1 cellular context compared by ENCODE assay signal in the genomic region with DNA sequence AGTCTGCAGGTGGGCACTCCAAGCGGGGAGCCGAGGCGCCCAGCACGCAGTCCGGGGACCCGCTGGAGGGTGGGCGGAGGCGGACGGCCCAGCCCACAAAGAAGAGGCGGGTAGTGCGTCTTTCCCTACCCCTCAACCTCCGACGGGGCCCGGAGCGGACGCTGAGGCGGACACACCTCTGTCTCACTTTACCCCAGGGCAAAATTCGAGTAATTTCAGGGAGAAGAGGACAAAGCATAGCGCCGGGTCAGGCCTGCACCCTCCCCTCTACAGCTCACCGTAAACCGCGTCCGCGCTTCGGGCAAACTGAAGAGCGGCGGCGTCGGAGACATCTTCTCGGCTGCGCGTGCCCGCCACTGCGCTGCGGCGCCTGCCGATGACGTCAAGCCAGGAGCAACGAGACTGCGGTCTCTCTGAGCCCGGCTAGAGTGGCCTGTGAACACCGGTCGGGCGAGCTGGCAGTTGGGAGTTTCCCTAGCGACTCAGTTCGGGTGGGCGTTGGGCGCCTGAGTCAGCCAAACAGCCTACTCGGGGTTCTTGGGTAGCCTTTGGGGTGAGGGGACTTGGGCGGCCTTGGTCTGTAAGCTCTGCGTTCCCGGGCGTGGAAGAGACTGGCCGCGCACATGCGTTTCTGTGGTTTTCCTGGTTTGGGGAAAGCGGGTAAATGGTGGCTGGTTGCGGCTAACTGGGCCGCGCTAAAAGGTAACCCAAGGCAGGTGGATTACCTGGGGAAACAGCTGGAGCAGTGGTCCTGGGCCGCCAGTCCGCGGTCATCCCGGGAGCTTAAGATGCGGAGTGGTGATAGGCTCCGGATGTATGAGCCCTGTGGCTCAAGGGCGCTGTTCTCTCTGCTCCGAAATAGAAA.
TF ChIP-seq lines count a peak whose summit lies in the region.

A gene with protein sequence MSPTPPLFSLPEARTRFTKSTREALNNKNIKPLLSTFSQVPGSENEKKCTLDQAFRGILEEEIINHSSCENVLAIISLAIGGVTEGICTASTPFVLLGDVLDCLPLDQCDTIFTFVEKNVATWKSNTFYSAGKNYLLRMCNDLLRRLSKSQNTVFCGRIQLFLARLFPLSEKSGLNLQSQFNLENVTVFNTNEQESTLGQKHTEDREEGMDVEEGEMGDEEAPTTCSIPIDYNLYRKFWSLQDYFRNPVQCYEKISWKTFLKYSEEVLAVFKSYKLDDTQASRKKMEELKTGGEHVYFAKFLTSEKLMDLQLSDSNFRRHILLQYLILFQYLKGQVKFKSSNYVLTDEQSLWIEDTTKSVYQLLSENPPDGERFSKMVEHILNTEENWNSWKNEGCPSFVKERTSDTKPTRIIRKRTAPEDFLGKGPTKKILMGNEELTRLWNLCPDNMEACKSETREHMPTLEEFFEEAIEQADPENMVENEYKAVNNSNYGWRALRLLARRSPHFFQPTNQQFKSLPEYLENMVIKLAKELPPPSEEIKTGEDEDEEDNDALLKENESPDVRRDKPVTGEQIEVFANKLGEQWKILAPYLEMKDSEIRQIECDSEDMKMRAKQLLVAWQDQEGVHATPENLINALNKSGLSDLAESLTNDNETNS (minus strand): TSS at position 360 of the 865 bp plus-strand sequence. CDS start 28 bp downstream, at position 332.

TF ChIP-seq in K562, 482 proteins besides CTCF, POLR2A, EP300 and RAD21 (continued from another document and continues in another):
- TF ChIP-seq, protein P1, sequence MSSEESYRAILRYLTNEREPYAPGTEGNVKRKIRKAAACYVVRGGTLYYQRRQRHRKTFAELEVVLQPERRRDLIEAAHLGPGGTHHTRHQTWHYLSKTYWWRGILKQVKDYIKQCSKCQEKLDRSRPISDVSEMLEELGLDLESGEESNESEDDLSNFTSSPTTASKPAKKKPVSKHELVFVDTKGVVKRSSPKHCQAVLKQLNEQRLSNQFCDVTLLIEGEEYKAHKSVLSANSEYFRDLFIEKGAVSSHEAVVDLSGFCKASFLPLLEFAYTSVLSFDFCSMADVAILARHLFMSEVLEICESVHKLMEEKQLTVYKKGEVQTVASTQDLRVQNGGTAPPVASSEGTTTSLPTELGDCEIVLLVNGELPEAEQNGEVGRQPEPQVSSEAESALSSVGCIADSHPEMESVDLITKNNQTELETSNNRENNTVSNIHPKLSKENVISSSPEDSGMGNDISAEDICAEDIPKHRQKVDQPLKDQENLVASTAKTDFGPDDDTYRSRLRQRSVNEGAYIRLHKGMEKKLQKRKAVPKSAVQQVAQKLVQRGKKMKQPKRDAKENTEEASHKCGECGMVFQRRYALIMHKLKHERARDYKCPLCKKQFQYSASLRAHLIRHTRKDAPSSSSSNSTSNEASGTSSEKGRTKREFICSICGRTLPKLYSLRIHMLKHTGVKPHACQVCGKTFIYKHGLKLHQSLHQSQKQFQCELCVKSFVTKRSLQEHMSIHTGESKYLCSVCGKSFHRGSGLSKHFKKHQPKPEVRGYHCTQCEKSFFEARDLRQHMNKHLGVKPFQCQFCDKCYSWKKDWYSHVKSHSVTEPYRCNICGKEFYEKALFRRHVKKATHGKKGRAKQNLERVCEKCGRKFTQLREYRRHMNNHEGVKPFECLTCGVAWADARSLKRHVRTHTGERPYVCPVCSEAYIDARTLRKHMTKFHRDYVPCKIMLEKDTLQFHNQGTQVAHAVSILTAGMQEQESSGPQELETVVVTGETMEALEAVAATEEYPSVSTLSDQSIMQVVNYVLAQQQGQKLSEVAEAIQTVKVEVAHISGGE (CRISPR knock-in tag; IDR thresholded peaks at IDR 0.05) = no peak
- TF ChIP-seq RBM39 (optimal IDR thresholded peaks at IDR 0.05; ENCODE audit: low read depth, low read length) (no peak), SMC3 (conservative IDR thresholded peaks at IDR 0.05; ENCODE audit: insufficient read depth, low read depth, low read length) (0 out of 2 replicates have a peak, but pooled peaks have one; percentile 13), E2F3 (CRISPR knock-in tag; IDR thresholded peaks at IDR 0.05) (peak; percentile 74), IFI16 (CRISPR knock-in tag; IDR thresholded peaks at IDR 0.05) (no peak), BDP1 (IDR thresholded peaks at IDR 0.05; ENCODE audit: insufficient read depth, insufficient read length) (no peak), ELF1 (tag; IDR thresholded peaks at IDR 0.05) (no peak), ZNF121 (CRISPR knock-in tag; conservative IDR thresholded peaks at IDR 0.05) (no peak), FIP1L1 (IDR thresholded peaks at IDR 0.05; ENCODE audit: low read depth, low read length, poor library complexity, severe bottlenecking) (peak; percentile 81), RBBP5 (IDR thresholded peaks at IDR 0.05; ENCODE audit: borderline replicate concordance, insufficient read depth, low read length, poor library complexity, severe bottlenecking) (peak; percentile 100), NR4A1 (CRISPR knock-in tag; IDR thresholded peaks at IDR 0.05) (peak; percentile 32; the same call in 1 of the 2 replicates), NR4A1 (tag; IDR thresholded peaks at IDR 0.05) (0 out of 2 replicates have a peak, but pooled peaks have one; percentile 22), XRCC4 (IDR thresholded peaks at IDR 0.05; ENCODE audit: extremely low read depth, insufficient read depth, insufficient read length) (no peak), DDX20 (tag; IDR thresholded peaks at IDR 0.05; ENCODE audit: low read depth) (no peak), SP1 (CRISPR knock-in tag; IDR thresholded peaks at IDR 0.05) (peak; percentile 94), ZNF583 (CRISPR knock-in tag; IDR thresholded peaks at IDR 0.05) (peak; percentile 65), ZNF695 (CRISPR knock-in tag; IDR thresholded peaks at IDR 0.05) (no peak), HDAC6 (IDR thresholded peaks at IDR 0.05; ENCODE audit: low read depth, low read length) (no peak), TEAD4 (IDR thresholded peaks at IDR 0.05; ENCODE audit: low read length) (no peak; the same call in none of the 2 replicates), TEAD4 (CRISPR knock-in tag; IDR thresholded peaks at IDR 0.05; ENCODE audit: borderline replicate concordance) (0 out of 2 replicates have a peak, but pooled peaks have one; percentile 18), ADNP (tag; IDR thresholded peaks at IDR 0.05) (no peak), EZH2 (IDR thresholded peaks at IDR 0.05; ENCODE audit: borderline replicate concordance, low read depth, low read length) (no peak), NFE2 (IDR thresholded peaks at IDR 0.05; ENCODE audit: low read depth) (peak; percentile 53), ZNF561 (CRISPR knock-in tag; conservative IDR thresholded peaks at IDR 0.05) (no peak), DNMT1 (IDR thresholded peaks at IDR 0.05) (no peak), SMAD2 (IDR thresholded peaks at IDR 0.05; ENCODE audit: low read depth, low read length) (no peak), SIRT6 (IDR thresholded peaks at IDR 0.05; ENCODE audit: low read depth, low read length) (no peak), TAF15 (IDR thresholded peaks at IDR 0.05; ENCODE audit: low read depth, low read length) (no peak), PHF21A (IDR thresholded peaks at IDR 0.05; ENCODE audit: borderline replicate concordance, low read depth) (peak; percentile 36; the same call in 1 of the 2 replicates), RFX5 (IDR thresholded peaks at IDR 0.05; ENCODE audit: low read depth, low read length) (peak; percentile 49; the same call in 1 of the 2 replicates)
- TF ChIP-seq, protein P2, sequence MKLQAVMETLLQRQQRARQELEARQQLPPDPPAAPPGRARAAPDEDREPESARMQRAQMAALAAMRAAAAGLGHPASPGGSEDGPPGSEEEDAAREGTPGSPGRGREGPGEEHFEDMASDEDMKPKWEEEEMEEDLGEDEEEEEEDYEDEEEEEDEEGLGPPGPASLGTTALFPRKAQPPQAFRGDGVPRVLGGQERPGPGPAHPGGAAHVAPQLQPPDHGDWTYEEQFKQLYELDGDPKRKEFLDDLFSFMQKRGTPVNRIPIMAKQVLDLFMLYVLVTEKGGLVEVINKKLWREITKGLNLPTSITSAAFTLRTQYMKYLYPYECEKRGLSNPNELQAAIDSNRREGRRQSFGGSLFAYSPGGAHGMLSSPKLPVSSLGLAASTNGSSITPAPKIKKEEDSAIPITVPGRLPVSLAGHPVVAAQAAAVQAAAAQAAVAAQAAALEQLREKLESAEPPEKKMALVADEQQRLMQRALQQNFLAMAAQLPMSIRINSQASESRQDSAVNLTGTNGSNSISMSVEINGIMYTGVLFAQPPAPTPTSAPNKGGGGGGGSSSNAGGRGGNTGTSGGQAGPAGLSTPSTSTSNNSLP (IDR thresholded peaks at IDR 0.05; ENCODE audit: borderline replicate concordance, low read depth, low read length) = no peak
- TF ChIP-seq, protein P3, sequence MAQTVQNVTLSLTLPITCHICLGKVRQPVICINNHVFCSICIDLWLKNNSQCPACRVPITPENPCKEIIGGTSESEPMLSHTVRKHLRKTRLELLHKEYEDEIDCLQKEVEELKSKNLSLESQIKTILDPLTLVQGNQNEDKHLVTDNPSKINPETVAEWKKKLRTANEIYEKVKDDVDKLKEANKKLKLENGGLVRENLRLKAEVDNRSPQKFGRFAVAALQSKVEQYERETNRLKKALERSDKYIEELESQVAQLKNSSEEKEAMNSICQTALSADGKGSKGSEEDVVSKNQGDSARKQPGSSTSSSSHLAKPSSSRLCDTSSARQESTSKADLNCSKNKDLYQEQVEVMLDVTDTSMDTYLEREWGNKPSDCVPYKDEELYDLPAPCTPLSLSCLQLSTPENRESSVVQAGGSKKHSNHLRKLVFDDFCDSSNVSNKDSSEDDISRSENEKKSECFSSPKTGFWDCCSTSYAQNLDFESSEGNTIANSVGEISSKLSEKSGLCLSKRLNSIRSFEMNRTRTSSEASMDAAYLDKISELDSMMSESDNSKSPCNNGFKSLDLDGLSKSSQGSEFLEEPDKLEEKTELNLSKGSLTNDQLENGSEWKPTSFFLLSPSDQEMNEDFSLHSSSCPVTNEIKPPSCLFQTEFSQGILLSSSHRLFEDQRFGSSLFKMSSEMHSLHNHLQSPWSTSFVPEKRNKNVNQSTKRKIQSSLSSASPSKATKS (CRISPR knock-in tag; IDR thresholded peaks at IDR 0.05) = no peak
- TF ChIP-seq, protein P4, sequence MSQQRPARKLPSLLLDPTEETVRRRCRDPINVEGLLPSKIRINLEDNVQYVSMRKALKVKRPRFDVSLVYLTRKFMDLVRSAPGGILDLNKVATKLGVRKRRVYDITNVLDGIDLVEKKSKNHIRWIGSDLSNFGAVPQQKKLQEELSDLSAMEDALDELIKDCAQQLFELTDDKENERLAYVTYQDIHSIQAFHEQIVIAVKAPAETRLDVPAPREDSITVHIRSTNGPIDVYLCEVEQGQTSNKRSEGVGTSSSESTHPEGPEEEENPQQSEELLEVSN (IDR thresholded peaks at IDR 0.05; ENCODE audit: borderline replicate concordance in 1 of 2, extremely low read depth in 1 of 2, insufficient read depth in 1 of 2, insufficient read length in 1 of 2, low read depth in 1 of 2, low read length in 1 of 2, poor library complexity in 1 of 2, severe bottlenecking in 1 of 2) = peak; percentile 82 to 83
- TF ChIP-seq, protein P5, sequence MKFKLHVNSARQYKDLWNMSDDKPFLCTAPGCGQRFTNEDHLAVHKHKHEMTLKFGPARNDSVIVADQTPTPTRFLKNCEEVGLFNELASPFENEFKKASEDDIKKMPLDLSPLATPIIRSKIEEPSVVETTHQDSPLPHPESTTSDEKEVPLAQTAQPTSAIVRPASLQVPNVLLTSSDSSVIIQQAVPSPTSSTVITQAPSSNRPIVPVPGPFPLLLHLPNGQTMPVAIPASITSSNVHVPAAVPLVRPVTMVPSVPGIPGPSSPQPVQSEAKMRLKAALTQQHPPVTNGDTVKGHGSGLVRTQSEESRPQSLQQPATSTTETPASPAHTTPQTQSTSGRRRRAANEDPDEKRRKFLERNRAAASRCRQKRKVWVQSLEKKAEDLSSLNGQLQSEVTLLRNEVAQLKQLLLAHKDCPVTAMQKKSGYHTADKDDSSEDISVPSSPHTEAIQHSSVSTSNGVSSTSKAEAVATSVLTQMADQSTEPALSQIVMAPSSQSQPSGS (CRISPR knock-in tag; IDR thresholded peaks at IDR 0.05) = peak; percentile 87; the same call in 1 of the 2 replicates
- TF ChIP-seq, protein P6, sequence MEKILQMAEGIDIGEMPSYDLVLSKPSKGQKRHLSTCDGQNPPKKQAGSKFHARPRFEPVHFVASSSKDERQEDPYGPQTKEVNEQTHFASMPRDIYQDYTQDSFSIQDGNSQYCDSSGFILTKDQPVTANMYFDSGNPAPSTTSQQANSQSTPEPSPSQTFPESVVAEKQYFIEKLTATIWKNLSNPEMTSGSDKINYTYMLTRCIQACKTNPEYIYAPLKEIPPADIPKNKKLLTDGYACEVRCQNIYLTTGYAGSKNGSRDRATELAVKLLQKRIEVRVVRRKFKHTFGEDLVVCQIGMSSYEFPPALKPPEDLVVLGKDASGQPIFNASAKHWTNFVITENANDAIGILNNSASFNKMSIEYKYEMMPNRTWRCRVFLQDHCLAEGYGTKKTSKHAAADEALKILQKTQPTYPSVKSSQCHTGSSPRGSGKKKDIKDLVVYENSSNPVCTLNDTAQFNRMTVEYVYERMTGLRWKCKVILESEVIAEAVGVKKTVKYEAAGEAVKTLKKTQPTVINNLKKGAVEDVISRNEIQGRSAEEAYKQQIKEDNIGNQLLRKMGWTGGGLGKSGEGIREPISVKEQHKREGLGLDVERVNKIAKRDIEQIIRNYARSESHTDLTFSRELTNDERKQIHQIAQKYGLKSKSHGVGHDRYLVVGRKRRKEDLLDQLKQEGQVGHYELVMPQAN (IDR thresholded peaks at IDR 0.05; ENCODE audit: borderline replicate concordance) = peak; percentile 93
- TF ChIP-seq, protein P7, sequence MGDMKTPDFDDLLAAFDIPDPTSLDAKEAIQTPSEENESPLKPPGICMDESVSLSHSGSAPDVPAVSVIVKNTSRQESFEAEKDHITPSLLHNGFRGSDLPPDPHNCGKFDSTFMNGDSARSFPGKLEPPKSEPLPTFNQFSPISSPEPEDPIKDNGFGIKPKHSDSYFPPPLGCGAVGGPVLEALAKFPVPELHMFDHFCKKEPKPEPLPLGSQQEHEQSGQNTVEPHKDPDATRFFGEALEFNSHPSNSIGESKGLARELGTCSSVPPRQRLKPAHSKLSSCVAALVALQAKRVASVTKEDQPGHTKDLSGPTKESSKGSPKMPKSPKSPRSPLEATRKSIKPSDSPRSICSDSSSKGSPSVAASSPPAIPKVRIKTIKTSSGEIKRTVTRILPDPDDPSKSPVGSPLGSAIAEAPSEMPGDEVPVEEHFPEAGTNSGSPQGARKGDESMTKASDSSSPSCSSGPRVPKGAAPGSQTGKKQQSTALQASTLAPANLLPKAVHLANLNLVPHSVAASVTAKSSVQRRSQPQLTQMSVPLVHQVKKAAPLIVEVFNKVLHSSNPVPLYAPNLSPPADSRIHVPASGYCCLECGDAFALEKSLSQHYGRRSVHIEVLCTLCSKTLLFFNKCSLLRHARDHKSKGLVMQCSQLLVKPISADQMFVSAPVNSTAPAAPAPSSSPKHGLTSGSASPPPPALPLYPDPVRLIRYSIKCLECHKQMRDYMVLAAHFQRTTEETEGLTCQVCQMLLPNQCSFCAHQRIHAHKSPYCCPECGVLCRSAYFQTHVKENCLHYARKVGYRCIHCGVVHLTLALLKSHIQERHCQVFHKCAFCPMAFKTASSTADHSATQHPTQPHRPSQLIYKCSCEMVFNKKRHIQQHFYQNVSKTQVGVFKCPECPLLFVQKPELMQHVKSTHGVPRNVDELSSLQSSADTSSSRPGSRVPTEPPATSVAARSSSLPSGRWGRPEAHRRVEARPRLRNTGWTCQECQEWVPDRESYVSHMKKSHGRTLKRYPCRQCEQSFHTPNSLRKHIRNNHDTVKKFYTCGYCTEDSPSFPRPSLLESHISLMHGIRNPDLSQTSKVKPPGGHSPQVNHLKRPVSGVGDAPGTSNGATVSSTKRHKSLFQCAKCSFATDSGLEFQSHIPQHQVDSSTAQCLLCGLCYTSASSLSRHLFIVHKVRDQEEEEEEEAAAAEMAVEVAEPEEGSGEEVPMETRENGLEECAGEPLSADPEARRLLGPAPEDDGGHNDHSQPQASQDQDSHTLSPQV (IDR thresholded peaks at IDR 0.05) = peak; percentile 31; the same call in 1 of the 2 replicates
